In the genomic region with DNA sequence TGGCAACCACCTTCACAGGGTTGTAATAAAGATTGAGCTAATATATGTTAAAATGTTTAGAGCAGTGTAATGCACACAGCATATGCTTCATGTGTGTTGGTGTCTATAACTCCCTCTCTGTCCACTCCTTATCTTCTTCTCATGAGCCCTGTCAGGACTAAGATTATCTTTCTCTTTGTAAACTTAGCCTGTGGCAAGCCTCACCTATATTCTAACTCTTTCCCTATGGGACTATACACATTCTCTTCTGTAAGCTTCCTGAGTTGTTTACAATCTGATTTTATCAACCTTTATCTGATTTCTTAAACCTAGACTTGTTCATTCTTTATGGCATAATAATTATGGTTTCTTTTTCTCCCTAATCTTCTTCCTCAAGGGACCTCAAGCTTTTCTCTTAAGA, we compare ENCODE assay signal across 10 cellular contexts. TPM values are rescaled to one million over a fixed set of nuclear protein-coding genes. Genes with fewer than 3 reads are reported as not detected.
"Had no signal": no experiment of that assay in that cellular context is flagged by ENCODE, and none has a peak within 500 bp of the region (broad histone marks: within the 10 kb centered on the region; RNA-seq: fewer than 3 reads in every experiment).

No MANE protein-coding gene starts in this region.

- DNase-seq: GM23248, GOT3, H7, H9, HCEC 1CT, HFFc6 had no signal

- H3K27ac ChIP-seq: GM23248 had no signal

- H3K4me1 ChIP-seq: HAP-1 had no signal

- H3K4me3 ChIP-seq: GM23248, GM23338, HAP-1 had no signal

- H3K27ac Mint-ChIP-seq: GM23338, H9, HFFc6 had no signal

- H3K9me3 ChIP-seq: HAP-1 had no signal

- H3K4me3 Mint-ChIP-seq: GM23338, H9, HFFc6 had no signal

- H3K36me3 ChIP-seq: HAP-1 had no signal

RNA-seq across cellular contexts. Expression of a gene that starts 2.4 kb away (rescaled TPM):
- total RNA-seq: GM23248, GM23338, H1, H4, H7, H9, HFFc6 had no signal

RNA-seq across cellular contexts. Expression of a gene that starts 53.7 kb away (rescaled TPM):
- total RNA-seq: GM23248, H1, H4, H7, H9, HFFc6 had no signal
